Comparison of ENCODE assay signal across 8 cellular contexts in genomic region chr9:96875460-96876142, GRCh38. TPM values are rescaled to one million over a fixed set of nuclear protein-coding genes. Genes with fewer than 3 reads are reported as not detected.
DNase-seq lines count a peak whose midpoint lies in the region; ATAC-seq and TF ChIP-seq lines count a peak whose summit lies in the region.

No MANE protein-coding gene starts in this region.

- peak; percentile 91 for DNase-seq in COLO668 (lab: John Stamatoyannopoulos, UW; ENCODE audit: unreplicated experiment)
- peak; percentile 85 for DNase-seq in NCI-H774 (lab: John Stamatoyannopoulos, UW)
- DNase-seq in activated T-cell treated with anti-CD3 and anti-CD28 coated beads for 48 hours (ENCODE audit: low read depth): peak; percentile 41
- peak; percentile 70 for DNase-seq in fibroblast of the conjunctiva (ENCODE audit: low read depth)
- DNase-seq in naive thymus-derived CD4-positive, alpha-beta T cell: peak in 5 of 9 donors; percentile 3 to 38 (median 11)
- DNase-seq in type B pancreatic cell (ENCODE audit: extremely low spot score, unreplicated experiment): peak; percentile 84

- H3K36me3 ChIP-seq in naive thymus-derived CD4-positive, alpha-beta T cell (ENCODE audit: control insufficient read depth in 2 of 3, insufficient read depth in 3 of 3, low read length in 3 of 3): no peaks in the 10 kb centered on the region

- ATAC-seq in GM19397 (IDR thresholded peaks at IDR 0.05; ENCODE audit: unreplicated experiment) (peak; percentile 51), HG03521 (IDR thresholded peaks at IDR 0.05; ENCODE audit: unreplicated experiment) (peak; percentile 38)
- ATAC-seq in naive thymus-derived CD4-positive, alpha-beta T cell: peak; percentile 40

- H3K27me3 Mint-ChIP-seq in naive thymus-derived CD4-positive, alpha-beta T cell: peaks cover 40 to 71% (median 59%) of the 10 kb centered on the region in 5 donors
- no peaks in the 10 kb centered on the region for H3K27me3 Mint-ChIP-seq in type B pancreatic cell

- peaks cover 9 to 16% of the 10 kb centered on the region in 2 donors for H3K4me1 ChIP-seq in naive thymus-derived CD4-positive, alpha-beta T cell (ENCODE audit: control insufficient read depth in 2 of 2, insufficient read depth in 2 of 2, low read length in 2 of 2)

- H3K4me3 ChIP-seq in naive thymus-derived CD4-positive, alpha-beta T cell (ENCODE audit: low read length): peak overlapping the region; percentile 63

- peaks cover 12 to 34% (median 18%) of the 10 kb centered on the region in 7 donors for H3K4me1 Mint-ChIP-seq in naive thymus-derived CD4-positive, alpha-beta T cell
- H3K4me1 Mint-ChIP-seq in type B pancreatic cell (ENCODE audit: unreplicated experiment): peaks cover 16% of the 10 kb centered on the region

- POLR2A ChIA-PET in naive thymus-derived CD4-positive, alpha-beta T cell (lab: Charles Lee): no interaction called here

- H3K9me3 ChIP-seq in naive thymus-derived CD4-positive, alpha-beta T cell (ENCODE audit: control insufficient read depth in 2 of 3, low read length in 3 of 3): no peaks in the 10 kb centered on the region

- peak overlapping the region; percentile 68 to 93 (median 82) for H3K4me3 Mint-ChIP-seq in naive thymus-derived CD4-positive, alpha-beta T cell
- H3K4me3 Mint-ChIP-seq in type B pancreatic cell: peak overlapping the region; percentile 96

- peak overlapping the region in 3 of 9 donors; percentile 34 to 40 (median 35) for H3K27ac Mint-ChIP-seq in naive thymus-derived CD4-positive, alpha-beta T cell
- peak overlapping the region; percentile 78 for H3K27ac Mint-ChIP-seq in type B pancreatic cell

- peak; percentile 64 for TF ChIP-seq CTCF in type B pancreatic cell (conservative IDR thresholded peaks at IDR 0.05)

- H3K36me3 Mint-ChIP-seq in naive thymus-derived CD4-positive, alpha-beta T cell: peaks cover 0 to 4% (median 0%) of the 10 kb centered on the region in 5 donors
- no peaks in the 10 kb centered on the region for H3K36me3 Mint-ChIP-seq in type B pancreatic cell

- intact Hi-C loops in naive thymus-derived CD4-positive, alpha-beta T cell (cut with micrococcal nuclease): no loop called here

- peaks cover 0 to 44% (median 11%) of the 10 kb centered on the region in 11 donors for H3K9me3 Mint-ChIP-seq in naive thymus-derived CD4-positive, alpha-beta T cell
- H3K9me3 Mint-ChIP-seq in type B pancreatic cell: no peaks in the 10 kb centered on the region

- H3K27ac ChIP-seq in naive thymus-derived CD4-positive, alpha-beta T cell (ENCODE audit: low read depth, low read length): no peak overlapping the region

- CTCF ChIA-PET in naive thymus-derived CD4-positive, alpha-beta T cell (lab: Charles Lee): interaction anchor here (1.6 kb wide), 1 partner anchor 19 kb away, joined by 5 read pairs; no protein-coding TSS in a partner anchor

- H3K27me3 ChIP-seq in naive thymus-derived CD4-positive, alpha-beta T cell (ENCODE audit: control insufficient read depth in 2 of 2, insufficient read depth in 2 of 2, low read length in 2 of 2): peaks cover 0 to 12% of the 10 kb centered on the region in 2 donors

RNA-seq across cellular contexts. Expression of gene ZNF782, which starts 21.3 kb away (rescaled TPM):
- 10 to 100 TPM in 2 of 5 experiments, 1 to 10 TPM in 3; 6.2 to 12.4 (median 8.2) TPM for total RNA-seq in naive thymus-derived CD4-positive, alpha-beta T cell
- 1 to 10 TPM; 1.5 to 2.3 TPM for polyA plus RNA-seq in naive thymus-derived CD4-positive, alpha-beta T cell
- 5.3 and 5.4 TPM in 2 replicates for total RNA-seq in type B pancreatic cell (ENCODE audit: low replicate concordance)

RNA-seq across cellular contexts. Expression of gene NUTM2G, which starts 53.0 kb away (rescaled TPM):
- total RNA-seq in naive thymus-derived CD4-positive, alpha-beta T cell: not detected
- under 1 TPM; 0.12 to 0.29 TPM for polyA plus RNA-seq in naive thymus-derived CD4-positive, alpha-beta T cell
- 0.19 TPM in 1 of 2 replicates, not detected in the other for total RNA-seq in type B pancreatic cell (ENCODE audit: low replicate concordance)

Comparison
In these comparisons a context has a peak if more than half of its experiments do, and no peak if none do; other contexts are left out.
1. DNase-seq: peak in every context shown above with its lines; median percentile 91 in COLO668; 85 in NCI-H774; 84 in type B pancreatic cell; 70 in fibroblast of the conjunctiva; 41 in activated T-cell treated with anti-CD3 and anti-CD28 coated beads for 48 hours; 11 in naive thymus-derived CD4-positive, alpha-beta T cell.